ENCODE assay signal across 1 cellular context in genomic region chr16:85249418-85249817, GRCh38.
A peak's percentile ranks its signal among the peaks of the same experiment; 100 is the strongest.
TF ChIP-seq lines count a peak whose summit lies in the region.

No MANE protein-coding gene starts in this region.

TF ChIP-seq in K562, 482 proteins besides CTCF, POLR2A, EP300 and RAD21 (continued from another document):
- no peak for TF ChIP-seq NRF1 (conservative IDR thresholded peaks at IDR 0.05 in 1 of 2, IDR thresholded peaks at IDR 0.05 in 1 of 2)
- 0 out of 2 replicates have a peak, but pooled peaks have one; percentile 40 for TF ChIP-seq HNRNPL (IDR thresholded peaks at IDR 0.05; ENCODE audit: low read depth, low read length)
- TF ChIP-seq, protein P1, sequence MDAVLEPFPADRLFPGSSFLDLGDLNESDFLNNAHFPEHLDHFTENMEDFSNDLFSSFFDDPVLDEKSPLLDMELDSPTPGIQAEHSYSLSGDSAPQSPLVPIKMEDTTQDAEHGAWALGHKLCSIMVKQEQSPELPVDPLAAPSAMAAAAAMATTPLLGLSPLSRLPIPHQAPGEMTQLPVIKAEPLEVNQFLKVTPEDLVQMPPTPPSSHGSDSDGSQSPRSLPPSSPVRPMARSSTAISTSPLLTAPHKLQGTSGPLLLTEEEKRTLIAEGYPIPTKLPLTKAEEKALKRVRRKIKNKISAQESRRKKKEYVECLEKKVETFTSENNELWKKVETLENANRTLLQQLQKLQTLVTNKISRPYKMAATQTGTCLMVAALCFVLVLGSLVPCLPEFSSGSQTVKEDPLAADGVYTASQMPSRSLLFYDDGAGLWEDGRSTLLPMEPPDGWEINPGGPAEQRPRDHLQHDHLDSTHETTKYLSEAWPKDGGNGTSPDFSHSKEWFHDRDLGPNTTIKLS (IDR thresholded peaks at IDR 0.05; ENCODE audit: borderline replicate concordance, low read depth): no peak
- TF ChIP-seq POLR2AphosphoS2 (IDR thresholded peaks at IDR 0.05; ENCODE audit: low read length): no peak
